13 cellular contexts compared by ENCODE assay signal in genomic region chr9:129840024-129840423, GRCh38. TPM values are rescaled to one million over a fixed set of nuclear protein-coding genes. Genes with fewer than 3 reads are reported as not detected.
DNase-seq lines count a peak whose midpoint lies in the region; TF ChIP-seq lines count a peak whose summit lies in the region.
"Had no signal": no experiment of that assay in that cellular context is flagged by ENCODE, and none has a peak within 500 bp of the region (broad histone marks: within the 10 kb centered on the region; RNA-seq: fewer than 3 reads in every experiment).

No MANE protein-coding gene starts in this region.

- H3K36me3 Mint-ChIP-seq in CD4-positive, alpha-beta memory T cell, result peaks cover 10 to 35% of the 10 kb centered on the region in 2 donors
- H3K36me3 Mint-ChIP-seq in activated naive CD8-positive, alpha-beta T cell treated with anti-CD3 and anti-CD28 coated beads for 36 hours, result peaks cover 14% of the 10 kb centered on the region
- H3K36me3 Mint-ChIP-seq: WTC11 had no signal

- H3K4me1 ChIP-seq in CD4-positive, alpha-beta memory T cell (ENCODE audit: insufficient read depth, low read length), result peaks cover 61% of the 10 kb centered on the region
- peaks cover 7% of the 10 kb centered on the region; the same call in 1 of the 2 replicates for H3K4me1 ChIP-seq in HEK293 (ENCODE audit: control insufficient read depth, insufficient read depth, low read length)
- peaks cover 44% of the 10 kb centered on the region for H3K4me1 ChIP-seq in vagina

- H3K4me3 ChIP-seq in CD4-positive, alpha-beta memory T cell (ENCODE audit: low read length in 2 of 2), result no peak overlapping the region
- H3K4me3 ChIP-seq in HEK293 (ENCODE audit: low read depth, low read length) (no peak overlapping the region), WERI-Rb-1 (ENCODE audit: low read depth, low read length) (no peak overlapping the region), vagina (no peak overlapping the region)
- H3K4me3 ChIP-seq: psoas muscle, stomach had no signal

- no peaks in the 10 kb centered on the region for H3K27me3 ChIP-seq in CD4-positive, alpha-beta memory T cell (ENCODE audit: insufficient read depth, low read length)
- no peaks in the 10 kb centered on the region for H3K27me3 ChIP-seq in WERI-Rb-1 (ENCODE audit: insufficient read depth, low read depth, severe bottlenecking)
- H3K27me3 ChIP-seq in vagina, result no peaks in the 10 kb centered on the region
- H3K27me3 ChIP-seq: stomach had no signal

- no peaks in the 10 kb centered on the region for H3K27me3 Mint-ChIP-seq in CD4-positive, alpha-beta memory T cell
- H3K27me3 Mint-ChIP-seq in activated naive CD8-positive, alpha-beta T cell treated with anti-CD3 and anti-CD28 coated beads for 36 hours, result no peaks in the 10 kb centered on the region

- no peaks in the 10 kb centered on the region for H3K9me3 Mint-ChIP-seq in CD4-positive, alpha-beta memory T cell
- H3K9me3 Mint-ChIP-seq in activated naive CD8-positive, alpha-beta T cell treated with anti-CD3 and anti-CD28 coated beads for 36 hours, result no peaks in the 10 kb centered on the region
- H3K9me3 Mint-ChIP-seq: CD14-positive monocyte, WTC11 had no signal

- peak overlapping the region; percentile 40 for H3K27ac ChIP-seq in CD4-positive, alpha-beta memory T cell (ENCODE audit: low read depth, low read length)
- H3K27ac ChIP-seq in HEK293 (ENCODE audit: extremely low read depth, low read depth, low read length), result no peak overlapping the region
- H3K27ac ChIP-seq in WERI-Rb-1, result no peak overlapping the region
- H3K27ac ChIP-seq in vagina, result no peak overlapping the region
- H3K27ac ChIP-seq: psoas muscle, stomach had no signal

- TF ChIP-seq CTCF in HEK293 (tag by site-specific recombination; IDR thresholded peaks at IDR 0.05) (no peak), WERI-Rb-1 (IDR thresholded peaks at IDR 0.05; ENCODE audit: low read depth, low read length) (no peak), vagina (IDR thresholded peaks at IDR 0.05) (no peak)

- peaks cover 41 to 75% (median 58%) of the 10 kb centered on the region in 4 donors for H3K4me1 Mint-ChIP-seq in CD4-positive, alpha-beta memory T cell
- H3K4me1 Mint-ChIP-seq in activated naive CD8-positive, alpha-beta T cell treated with anti-CD3 and anti-CD28 coated beads for 36 hours, result peaks cover 53% of the 10 kb centered on the region

- peak overlapping the region; percentile 28 to 94 (median 59) for H3K4me3 Mint-ChIP-seq in CD4-positive, alpha-beta memory T cell
- peak overlapping the region; percentile 14 for H3K4me3 Mint-ChIP-seq in activated naive CD8-positive, alpha-beta T cell treated with anti-CD3 and anti-CD28 coated beads for 36 hours
- H3K4me3 Mint-ChIP-seq: WTC11 had no signal

- peak in 2 of 5 donors; percentile 17 to 58 for DNase-seq in CD4-positive, alpha-beta memory T cell
- DNase-seq in NCI-H2196 treated with DMSO at 0.1 percent for 48 hours (lab: John Stamatoyannopoulos, UW; ENCODE audit: unreplicated experiment) (peak; percentile 76), WERI-Rb-1 (no peak), NK-92 (lab: John Stamatoyannopoulos, UW; ENCODE audit: unreplicated experiment) (no peak), vagina (ENCODE audit: extremely low spot score in 2 of 2) (no peak), medulla oblongata (ENCODE audit: extremely low spot score) (no peak)
- DNase-seq in activated naive CD8-positive, alpha-beta T cell treated with anti-CD3 and anti-CD28 coated beads for 36 hours, result no peak
- DNase-seq: NCI-H446 treated with DMSO at 0.1 percent for 48 hours, psoas muscle, stomach had no signal

- H3K27ac Mint-ChIP-seq in CD4-positive, alpha-beta memory T cell, result peak overlapping the region; percentile 38 to 93 (median 81)
- peak overlapping the region; percentile 54 for H3K27ac Mint-ChIP-seq in activated naive CD8-positive, alpha-beta T cell treated with anti-CD3 and anti-CD28 coated beads for 36 hours
- H3K27ac Mint-ChIP-seq: WTC11 had no signal

- H3K9me3 ChIP-seq in CD4-positive, alpha-beta memory T cell (ENCODE audit: control insufficient read depth in 1 of 2, low read length in 2 of 2), result no peaks in the 10 kb centered on the region
- no peaks in the 10 kb centered on the region for H3K9me3 ChIP-seq in HEK293 (ENCODE audit: control insufficient read depth, insufficient read depth, low read depth, low read length)
- H3K9me3 ChIP-seq in WERI-Rb-1 (ENCODE audit: severe bottlenecking), result no peaks in the 10 kb centered on the region
- H3K9me3 ChIP-seq in vagina, result no peaks in the 10 kb centered on the region
- H3K9me3 ChIP-seq: psoas muscle, stomach had no signal

- intact Hi-C loops in CD4-positive, alpha-beta memory T cell (cut with micrococcal nuclease), result no loop called here
- intact Hi-C loops in vagina (cut with DNase I), result no loop called here

- POLR2A ChIA-PET in CD4-positive, alpha-beta memory T cell (lab: Charles Lee; ENCODE audit: partially characterized antibody), result interaction anchor here (1.1 kb wide), 4 partner anchors 23 to 93 kb away, joined by 3 to 5 read pairs (median 4); no protein-coding TSS in a partner anchor
- POLR2A ChIA-PET in HEK293 (lab: Yijun Ruan, JAX), result interaction anchor here (1.6 kb wide), 1 partner anchor 9 kb away, joined by 3 read pairs; no protein-coding TSS in a partner anchor

- no peak for TF ChIP-seq POLR2A in vagina (IDR thresholded peaks at IDR 0.05)

- peaks cover 11% of the 10 kb centered on the region for H3K36me3 ChIP-seq in CD4-positive, alpha-beta memory T cell (ENCODE audit: insufficient read depth, low read length)
- H3K36me3 ChIP-seq in HEK293 (ENCODE audit: control insufficient read depth in 2 of 2, insufficient read depth in 1 of 2, low read length in 2 of 2) (peaks cover 0 to 5% of the 10 kb centered on the region in 2 experiments; a peak in 2 of 3 replicates), WERI-Rb-1 (peaks cover 4% of the 10 kb centered on the region), vagina (no peaks in the 10 kb centered on the region)

- CTCF ChIA-PET in CD4-positive, alpha-beta memory T cell (lab: Charles Lee; ENCODE audit: partially characterized antibody), result interaction anchor here (0.7 kb wide), 1 partner anchor 120 kb away, joined by 3 read pairs; no protein-coding TSS in a partner anchor
- CTCF ChIA-PET in HEK293 (lab: Yijun Ruan, JAX), result no interaction called here

TF ChIP-seq in HEK293, 187 proteins besides CTCF, POLR2A, EP300 and RAD21:
- TF ChIP-seq PRDM10 (tag by site-specific recombination; IDR thresholded peaks at IDR 0.05), result peak; percentile 12; the same call in 1 of the 2 replicates
- peak; percentile 83 for TF ChIP-seq SCRT1 (tag by site-specific recombination; IDR thresholded peaks at IDR 0.05; ENCODE audit: borderline replicate concordance)
- TF ChIP-seq ZNF555 (tag by site-specific recombination; conservative IDR thresholded peaks at IDR 0.05), result no peak
- peak; percentile 52; the same call in 1 of the 2 replicates for TF ChIP-seq SCRT2 (tag by site-specific recombination; IDR thresholded peaks at IDR 0.05)
- TF ChIP-seq ZIC2 (tag by site-specific recombination; IDR thresholded peaks at IDR 0.05), result peak; percentile 50; the same call in 1 of the 2 replicates
- TF ChIP-seq ZNF10 (tag by site-specific recombination; IDR thresholded peaks at IDR 0.05), result no peak

RNA-seq across cellular contexts. Expression of gene USP20, which starts 4.8 kb away (rescaled TPM):
- total RNA-seq in CD4-positive, alpha-beta memory T cell, result 100 to 1,000 TPM; 123 to 132 TPM
- polyA plus RNA-seq in CD4-positive, alpha-beta memory T cell, result 10 to 100 TPM; 36.5 to 55.9 TPM
- 10 to 100 TPM; 51.1 to 55.4 TPM for total RNA-seq in activated naive CD8-positive, alpha-beta T cell treated with anti-CD3 and anti-CD28 coated beads for 36 hours
- total RNA-seq in vagina, result 29.5 TPM

RNA-seq across cellular contexts. Expression of gene C9orf78, which starts 4.9 kb away (rescaled TPM):
- total RNA-seq in CD4-positive, alpha-beta memory T cell, result 10 to 100 TPM; 95.5 to 96.9 TPM
- polyA plus RNA-seq in CD4-positive, alpha-beta memory T cell, result 100 to 1,000 TPM; 204 to 206 TPM
- 10 to 100 TPM; 66.3 to 68.2 TPM for total RNA-seq in activated naive CD8-positive, alpha-beta T cell treated with anti-CD3 and anti-CD28 coated beads for 36 hours
- 36.6 TPM for total RNA-seq in vagina

RNA-seq across cellular contexts. Expression of gene TOR1A, which starts 16.1 kb away (rescaled TPM):
- total RNA-seq in CD4-positive, alpha-beta memory T cell, result 10 to 100 TPM; 39.8 to 41.9 TPM
- polyA plus RNA-seq in CD4-positive, alpha-beta memory T cell, result 10 to 100 TPM; 66.3 to 82.5 TPM
- total RNA-seq in activated naive CD8-positive, alpha-beta T cell treated with anti-CD3 and anti-CD28 coated beads for 36 hours, result 10 to 100 TPM; 42.6 to 42.8 TPM
- total RNA-seq in vagina, result 30.0 TPM

RNA-seq across cellular contexts. Expression of gene TOR1B, which starts 37.0 kb away (rescaled TPM):
- 10 to 100 TPM; 29.5 to 33.0 TPM for total RNA-seq in CD4-positive, alpha-beta memory T cell
- 10 to 100 TPM; 17.5 to 24.4 TPM for polyA plus RNA-seq in CD4-positive, alpha-beta memory T cell
- total RNA-seq in activated naive CD8-positive, alpha-beta T cell treated with anti-CD3 and anti-CD28 coated beads for 36 hours, result 10 to 100 TPM; 18.7 to 19.8 TPM
- total RNA-seq in vagina, result 14.5 TPM
